8 cellular contexts compared by ENCODE assay signal in genomic region chrX:135973548-135974278, GRCh38. TPM values are rescaled to one million over a fixed set of nuclear protein-coding genes. Genes with fewer than 3 reads are reported as not detected.
A peak's percentile ranks its signal among the peaks of the same experiment; 100 is the strongest.
DNase-seq lines count a peak whose midpoint lies in the region; ATAC-seq, FAIRE-seq and TF ChIP-seq lines count a peak whose summit lies in the region.

TSS of gene MMGT1 (minus strand) at chrX:135973988. CDS start at chrX:135973675, 313 bp downstream.

- H2AFZ ChIP-seq in mammary epithelial cell (ENCODE audit: low read depth, low read length): peak within 1 kb of the TSS; percentile 63

- TF ChIP-seq CTCF in A673 (conservative IDR thresholded peaks at IDR 0.05; ENCODE audit: low read depth, low read length) (no peak), WI38 (IDR thresholded peaks at IDR 0.05; ENCODE audit: low read depth, low read length) (no peak), mammary epithelial cell (conservative IDR thresholded peaks at IDR 0.05 in 1 of 2, IDR thresholded peaks at IDR 0.05 in 1 of 2; ENCODE audit: extremely low read depth in 1 of 2, insufficient read depth in 1 of 2, low read depth in 1 of 2, low read length in 2 of 2) (peak in 1 of 2 donors; percentile 7)

- ATAC-seq in GM18873 (IDR thresholded peaks at IDR 0.05; ENCODE audit: low FRiP score, unreplicated experiment) (peak; percentile 51), HG03135 (IDR thresholded peaks at IDR 0.05; ENCODE audit: unreplicated experiment) (peak; percentile 81)

- FAIRE-seq in small intestine (lab: Jason Lieb, UNC): no peak

- peaks cover 38% of the 10 kb centered on the region for H3K79me2 ChIP-seq in mammary epithelial cell (ENCODE audit: insufficient read depth, low read length)

- dilution Hi-C loops in mammary epithelial cell (cut with HindIII; ENCODE audit: low sequenced_read_pairs): no loop called here

- intact Hi-C loops in A673 (cut with micrococcal nuclease; ENCODE audit: unreplicated experiment) (no loop called here), mammary epithelial cell (cut with micrococcal nuclease) (loop anchor here (5.0 kb wide), 1 partner anchor 524 kb away; the partner anchor contains the start of gene HTATSF1)

- H4K20me1 ChIP-seq in mammary epithelial cell (ENCODE audit: insufficient read depth, low read length): no peaks in the 10 kb centered on the region

- peak within 1 kb of the TSS; percentile 90 for H3K9ac ChIP-seq in mammary epithelial cell (ENCODE audit: insufficient read depth, low read length)

- CTCF ChIA-PET in A673 (lab: Charles Lee) (no interaction called here), mammary epithelial cell (lab: Charles Lee; ENCODE audit: low non-redundant PET) (interaction anchor here (0.6 kb wide), 1 partner anchor 189 kb away, joined by 3 read pairs; no protein-coding TSS in a partner anchor)

- H3K27ac ChIP-seq in A673 (ENCODE audit: low read depth, low read length, poor library complexity, severe bottlenecking): peak within 1 kb of the TSS; percentile 94
- H3K27ac ChIP-seq in mammary epithelial cell (ENCODE audit: insufficient read depth, low read depth, low read length): peak within 1 kb of the TSS; percentile 92
- H3K27ac ChIP-seq in small intestine (ENCODE audit: low read depth in 1 of 2, low read length in 1 of 2): peak within 1 kb of the TSS; percentile 85 to 97

- no peaks in the 10 kb centered on the region for H3K36me3 ChIP-seq in A673 (ENCODE audit: insufficient read depth, low read length, poor library complexity, severe bottlenecking)
- H3K36me3 ChIP-seq in mammary epithelial cell (ENCODE audit: insufficient read depth, low read length): no peaks in the 10 kb centered on the region
- no peaks in the 10 kb centered on the region for H3K36me3 ChIP-seq in small intestine (ENCODE audit: control insufficient read depth in 2 of 2, insufficient read depth in 2 of 2, low read length in 2 of 2)

- H3K4me1 ChIP-seq in A673 (ENCODE audit: insufficient read depth, low read length, poor library complexity, severe bottlenecking) (peaks cover 3% of the 10 kb centered on the region), mammary epithelial cell (ENCODE audit: insufficient read depth, low read length) (no peaks in the 10 kb centered on the region), small intestine (ENCODE audit: control insufficient read depth in 2 of 2, insufficient read depth in 1 of 2, low read depth in 1 of 2, low read length in 1 of 2) (no peaks in the 10 kb centered on the region)

- 38% methylated on average over 19 of the region's 65 CpGs for WGBS in mammary epithelial cell (ENCODE audit: low coverage, missing lambda C conversion rate)
- 1 to 41% (median 4%) methylated on average over 34 to 54 of the region's 65 CpGs for whole genome bisulfite sequencing in small intestine, 3 donors

- peak within 1 kb of the TSS; percentile 68 for H3K4me2 ChIP-seq in mammary epithelial cell (ENCODE audit: insufficient read depth, low read depth, low read length)

- BruUV-seq in A673 (replicated peaks; lab: Mats Ljungman, UMichigan): no TSS peak
- TSS peak; percentile 47 for BruUV-seq in mammary epithelial cell (replicated peaks; lab: Mats Ljungman, UMichigan)

- peak within 1 kb of the TSS; percentile 78 for H3K4me3 ChIP-seq in A673 (ENCODE audit: low read depth, low read length, poor library complexity, severe bottlenecking)
- H3K4me3 ChIP-seq in WI38 (ENCODE audit: low read depth, low read length): peak within 1 kb of the TSS; percentile 77
- H3K4me3 ChIP-seq in mammary epithelial cell (replicated peaks in 1 of 3; ENCODE audit: insufficient read depth in 1 of 3, low read depth in 2 of 3, low read length in 3 of 3): peak within 1 kb of the TSS; percentile 56 to 83 (median 58)
- H3K4me3 ChIP-seq in small intestine (ENCODE audit: low read depth in 1 of 2, low read length in 2 of 2): peak within 1 kb of the TSS; percentile 42 to 54

- H3K27me3 ChIP-seq in A673 (replicated peaks; ENCODE audit: insufficient read depth, low read depth, low read length, poor library complexity) (no peaks in the 10 kb centered on the region), mammary epithelial cell (ENCODE audit: insufficient read depth, low read length) (no peaks in the 10 kb centered on the region), small intestine (ENCODE audit: control insufficient read depth in 2 of 2, insufficient read depth in 2 of 2, low read length in 2 of 2) (no peaks in the 10 kb centered on the region)

- POLR2A ChIA-PET in A673 (lab: Charles Lee; ENCODE audit: low non-redundant PET): interaction anchor here (0.6 kb wide), 1 partner anchor 293 kb away, joined by 6 read pairs; no protein-coding TSS in a partner anchor

- in situ Hi-C loops in mammary epithelial cell (cut with MboI; ENCODE audit: low sequenced_read_pairs in 2 of 2): no loop called here

- H3K9me3 ChIP-seq in A673 (ENCODE audit: low read depth, low read length, poor library complexity, severe bottlenecking) (no peaks in the 10 kb centered on the region), mammary epithelial cell (replicated peaks; ENCODE audit: insufficient read depth, low read length) (no peaks in the 10 kb centered on the region), small intestine (ENCODE audit: control insufficient read depth, low read depth) (no peaks in the 10 kb centered on the region)

- peak; percentile 87 for DNase-seq in A673 (ENCODE audit: low spot score)
- DNase-seq in NCI-H2227 (lab: John Stamatoyannopoulos, UW; ENCODE audit: unreplicated experiment): peak; percentile 94
- DNase-seq in mammary epithelial cell: peak; percentile 77
- peak; percentile 78 for DNase-seq in iPS-NIHi11 (ENCODE audit: low spot score)
- peak; percentile 74 for DNase-seq in small intestine

RNA-seq across cellular contexts. Expression of gene MMGT1, which starts in this region (rescaled TPM):
- total RNA-seq in A673 (2021): 22.6 and 25.8 TPM in 2 replicates
- total RNA-seq in mammary epithelial cell: 10 to 100 TPM; 24.7 to 28.3 TPM
- 14.0 TPM for polyA plus RNA-seq in mammary epithelial cell
- 13.2 TPM for polyA minus RNA-seq in mammary epithelial cell
- 10 to 100 TPM in 1 of 3 donors, 1 to 10 TPM in 2; 2.9 to 14.9 (median 5.1) TPM for polyA plus RNA-seq in small intestine

Comparison
In these comparisons a context has a peak if more than half of its experiments do, and no peak if none do; other contexts are left out.
1. Peak in every context shown above with its lines: DNase-seq, ATAC-seq, H3K4me3 ChIP-seq and H3K27ac ChIP-seq.